24 cellular contexts compared by ENCODE assay signal in genomic region chr22:48456449-48456848, GRCh38.
"Had no signal": no experiment of that assay in that cellular context is flagged by ENCODE, and none has a peak within 500 bp of the region (broad histone marks: within the 10 kb centered on the region; RNA-seq: fewer than 3 reads in every experiment).

No MANE protein-coding gene starts in this region.

- H3K27ac Mint-ChIP-seq: activated B cell treated with CpG ODN at 0.5 μM for 24 hours; activated CD4-positive, alpha-beta T cell treated with anti-CD3 and anti-CD28 coated beads for 36 hours; activated naive CD8-positive, alpha-beta T cell; activated T-cell treated with anti-CD3 and anti-CD28 coated beads, Interleukin-2, amount 50 U/mL, for 24 hours; activated T-helper 17 cell treated with anti-CD3 and anti-CD28 coated beads, Interleukin-2, amount 50 U/mL, for 72 hours; type B pancreatic cell had no signal

- H3K4me1 ChIP-seq: breast epithelium, left lung, sigmoid colon, vagina had no signal

- H3K36me3 Mint-ChIP-seq: activated naive CD8-positive, alpha-beta T cell; type B pancreatic cell had no signal

- H3K4me3 ChIP-seq: breast epithelium, left lung, sigmoid colon, thoracic aorta, vagina had no signal

- ATAC-seq: activated CD4-positive, alpha-beta T cell treated with anti-CD3 and anti-CD28 coated beads for 36 hours; activated T-helper 17 cell treated with anti-CD3 and anti-CD28 coated beads, Interleukin-2, amount 50 U/mL, for 72 hours; left lung had no signal

- H3K4me3 Mint-ChIP-seq: activated B cell treated with CpG ODN at 0.5 μM for 24 hours; activated CD4-positive, alpha-beta T cell treated with anti-CD3 and anti-CD28 coated beads for 36 hours; activated naive CD8-positive, alpha-beta T cell; activated T-cell treated with anti-CD3 and anti-CD28 coated beads, Interleukin-2, amount 50 U/mL, for 24 hours; activated T-helper 17 cell treated with anti-CD3 and anti-CD28 coated beads, Interleukin-2, amount 50 U/mL, for 72 hours; type B pancreatic cell had no signal

- H3K9me3 Mint-ChIP-seq: activated B cell treated with CpG ODN at 0.5 μM for 24 hours; activated T-cell treated with anti-CD3 and anti-CD28 coated beads, Interleukin-2, amount 50 U/mL, for 24 hours; activated T-helper 17 cell treated with anti-CD3 and anti-CD28 coated beads, Interleukin-2, amount 50 U/mL, for 72 hours; type B pancreatic cell had no signal

- H3K27me3 ChIP-seq: vagina had no signal

- H3K36me3 ChIP-seq: breast epithelium, left lung, sigmoid colon, thoracic aorta, vagina had no signal

- H3K27ac ChIP-seq: breast epithelium, left lung, sigmoid colon, thoracic aorta, vagina had no signal

- H3K9me3 ChIP-seq: breast epithelium, left lung, sigmoid colon, thoracic aorta, vagina had no signal

- H3K27me3 Mint-ChIP-seq: activated CD4-positive, alpha-beta T cell treated with anti-CD3 and anti-CD28 coated beads for 36 hours; activated T-helper 17 cell treated with anti-CD3 and anti-CD28 coated beads, Interleukin-2, amount 50 U/mL, for 72 hours had no signal

- H3K4me1 Mint-ChIP-seq: activated B cell treated with CpG ODN at 0.5 μM for 24 hours; activated CD4-positive, alpha-beta T cell treated with anti-CD3 and anti-CD28 coated beads for 36 hours; activated T-helper 17 cell treated with anti-CD3 and anti-CD28 coated beads, Interleukin-2, amount 50 U/mL, for 72 hours had no signal

- DNase-seq: activated B cell treated with CpG ODN at 0.5 μM for 24 hours; activated CD4-positive, alpha-beta T cell treated with anti-CD3 and anti-CD28 coated beads for 36 hours; activated CD4-positive, alpha-beta T cell treated with anti-CD3 and anti-CD28 coated beads, Interleukin-2, amount 50 U/mL, for 4 hours; activated CD8-positive, alpha-beta memory T cell treated with anti-CD3 and anti-CD28 coated beads for 24 hours; activated CD8-positive, alpha-beta memory T cell treated with anti-CD3 and anti-CD28 coated beads, Interleukin-2, amount 50 U/mL, for 4 hours; activated naive CD4-positive, alpha-beta T cell; activated T-cell treated with anti-CD3 and anti-CD28 coated beads, Interleukin-2, amount 50 U/mL, for 24 hours; cerebellar nuclear complex; cortex of kidney; foreskin fibroblast; kidney glomerular epithelial cell; left lung; occipital lobe; sigmoid colon; stimulated activated CD4-positive, alpha-beta T cell treated with anti-CD3 and anti-CD28 coated beads, Interleukin-2, amount 100 ng/mL, for 48 hours; stimulated activated naive CD4-positive, alpha-beta T cell; T-helper 1 cell; T-helper 9 cell had no signal
